In the genomic region with DNA sequence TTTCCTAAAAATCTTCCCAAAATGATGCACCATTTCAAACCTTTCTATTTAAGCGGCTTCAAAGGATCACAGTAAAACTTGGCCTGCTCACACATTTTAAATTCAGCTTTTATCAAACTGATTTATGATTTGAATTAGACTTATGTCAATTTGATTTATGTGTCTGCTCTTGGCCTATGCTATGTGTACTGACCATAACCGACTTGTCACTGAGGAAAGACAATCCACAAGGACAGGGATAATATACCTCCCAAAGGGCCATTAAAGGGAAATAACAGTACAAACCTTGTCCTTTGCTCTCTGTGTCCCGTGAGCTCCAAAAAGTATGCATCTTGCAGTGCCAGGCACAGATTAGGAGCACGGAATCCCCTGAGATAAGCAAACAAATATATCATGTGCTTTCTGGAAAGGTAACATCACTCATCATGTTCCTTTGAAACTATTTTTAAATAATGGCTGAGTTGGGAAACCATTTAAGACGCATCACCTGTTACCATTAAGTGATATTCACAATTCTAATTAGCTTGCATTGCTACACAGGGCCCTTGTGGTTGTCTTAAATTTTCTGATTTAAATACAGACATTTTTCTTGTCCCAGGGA, we compare ENCODE assay signal across 22 cellular contexts. TPM values are rescaled to one million over a fixed set of nuclear protein-coding genes. Genes with fewer than 3 reads are reported as not detected.
A peak's percentile ranks its signal among the peaks of the same experiment; 100 is the strongest.
DNase-seq lines count a peak whose midpoint lies in the region; ATAC-seq and TF ChIP-seq lines count a peak whose summit lies in the region.
"Had no signal": no experiment of that assay in that cellular context is flagged by ENCODE, and none has a peak within 500 bp of the region (broad histone marks: within the 10 kb centered on the region; RNA-seq: fewer than 3 reads in every experiment).

No MANE protein-coding gene starts in this region.

- H3K4me1 ChIP-seq in left ventricle myocardium inferior = peaks cover 5% of the 10 kb centered on the region
- H3K4me1 ChIP-seq in skeletal muscle tissue (ENCODE audit: control insufficient read depth in 3 of 3, insufficient read depth in 3 of 3, low read length in 3 of 3) = peaks cover 2 to 12% (median 7%) of the 10 kb centered on the region in 3 donors
- H3K4me1 ChIP-seq: A549; BE2C; BLaER1 treated with 17β-estradiol and CSF1 and Interleukin-3, amounts not matched to agents 10 nM and 100 nM; HAP-1 had no signal

- CTCF ChIA-PET in activated CD4-positive, alpha-beta memory T cell treated with anti-CD3 and anti-CD28 coated beads, Interleukin-2, amount 10 ng/mL, durations not matched to agents 7 days and 5 days (lab: Charles Lee) = no interaction called here
- CTCF ChIA-PET in GM10248 (lab: Yijun Ruan, JAX) = no interaction called here

- no peak overlapping the region for H3K4me3 Mint-ChIP-seq in mesothelial cell of epicardium
- H3K4me3 Mint-ChIP-seq in activated CD4-positive, alpha-beta memory T cell treated with anti-CD3 and anti-CD28 coated beads, Interleukin-2, amount 10 ng/mL, durations not matched to agents 7 days and 5 days = no peak overlapping the region
- H3K4me3 Mint-ChIP-seq: CD14-positive monocyte; CD4-positive, alpha-beta T cell; CD8-positive, alpha-beta memory T cell; HFFc6 had no signal

- intact Hi-C loops in left ventricle myocardium superior (cut with micrococcal nuclease) (no loop called here), left ventricle myocardium inferior (cut with micrococcal nuclease) (no loop called here)

- H3K9me3 ChIP-seq in left ventricle myocardium inferior (replicated peaks) (peaks cover 9% of the 10 kb centered on the region), skeletal muscle tissue (ENCODE audit: control insufficient read depth in 3 of 3, low read length in 3 of 3) (peaks cover 0 to 5% (median 0%) of the 10 kb centered on the region in 3 donors)
- H3K9me3 ChIP-seq: A549, BE2C, HAP-1 had no signal

- H3K9ac ChIP-seq in skeletal muscle tissue (ENCODE audit: low read depth in 1 of 3, low read length in 3 of 3) = no peak overlapping the region
- H3K9ac ChIP-seq: BLaER1 treated with 17β-estradiol and CSF1 and Interleukin-3, amounts not matched to agents 10 nM and 100 nM had no signal

- peaks cover 15% of the 10 kb centered on the region for H3K4me1 Mint-ChIP-seq in mesothelial cell of epicardium
- no peaks in the 10 kb centered on the region for H3K4me1 Mint-ChIP-seq in activated CD4-positive, alpha-beta memory T cell treated with anti-CD3 and anti-CD28 coated beads, Interleukin-2, amount 10 ng/mL, durations not matched to agents 7 days and 5 days
- H3K4me1 Mint-ChIP-seq: CD14-positive monocyte; CD8-positive, alpha-beta memory T cell had no signal

- TF ChIP-seq CTCF in left ventricle myocardium inferior (IDR thresholded peaks at IDR 0.05; ENCODE audit: borderline replicate concordance) (no peak), mesothelial cell of epicardium (IDR thresholded peaks at IDR 0.05; ENCODE audit: unreplicated experiment) (no peak), GM10248 (IDR thresholded peaks at IDR 0.05; ENCODE audit: control extremely low read depth, extremely low read depth, low read depth, missing control alignments) (no peak)

- POLR2A ChIA-PET in activated CD4-positive, alpha-beta memory T cell treated with anti-CD3 and anti-CD28 coated beads, Interleukin-2, amount 10 ng/mL, durations not matched to agents 7 days and 5 days (lab: Charles Lee) = no interaction called here
- POLR2A ChIA-PET in GM10248 (lab: Yijun Ruan, JAX) = no interaction called here

- H3K4me3 ChIP-seq in left ventricle myocardium inferior = no peak overlapping the region
- peak overlapping the region in 1 of 3 donors; percentile 23 for H3K4me3 ChIP-seq in skeletal muscle tissue (ENCODE audit: low read length in 3 of 3)
- H3K4me3 ChIP-seq: A549; BLaER1 treated with 17β-estradiol and CSF1 and Interleukin-3, amounts not matched to agents 10 nM and 100 nM; HAP-1 had no signal

- DNase-seq in left ventricle myocardium superior (no peak), left ventricle myocardium inferior (no peak), mesothelial cell of epicardium (ENCODE audit: low spot score in 2 of 2, unreplicated experiment in 2 of 2) (no peak), GM10248 (ENCODE audit: extremely low spot score) (no peak)
- DNase-seq in activated CD4-positive, alpha-beta memory T cell treated with anti-CD3 and anti-CD28 coated beads, Interleukin-2, amount 10 ng/mL, durations not matched to agents 7 days and 5 days = no peak
- DNase-seq: 8988T; ACHN; AML-193; BE2C; CD4-positive, alpha-beta T cell; CD8-positive, alpha-beta memory T cell; DMS 273 treated with DMSO at 0.1 percent for 48 hours; DMS79; EL; GF-D8; GOT3; HFFc6 had no signal

- H3K36me3 ChIP-seq in left ventricle myocardium inferior (no peaks in the 10 kb centered on the region), skeletal muscle tissue (ENCODE audit: control insufficient read depth in 3 of 3, insufficient read depth in 3 of 3, low read length in 3 of 3) (no peaks in the 10 kb centered on the region)
- H3K36me3 ChIP-seq: BE2C; BLaER1 treated with 17β-estradiol and CSF1 and Interleukin-3, amounts not matched to agents 10 nM and 100 nM; HAP-1 had no signal

- H3K27me3 ChIP-seq in left ventricle myocardium inferior (ENCODE audit: low read depth) (no peaks in the 10 kb centered on the region), skeletal muscle tissue (ENCODE audit: control insufficient read depth in 3 of 3, insufficient read depth in 3 of 3, low read length in 3 of 3) (no peaks in the 10 kb centered on the region)
- H3K27me3 ChIP-seq: BE2C; BLaER1 treated with 17β-estradiol and CSF1 and Interleukin-3, amounts not matched to agents 10 nM and 100 nM had no signal

- no peak overlapping the region for H3K27ac ChIP-seq in left ventricle myocardium inferior (replicated peaks)
- peak overlapping the region; percentile 79 for H3K27ac ChIP-seq in skeletal muscle tissue (ENCODE audit: low read depth, low read length)
- H3K27ac ChIP-seq: A549; BLaER1 treated with 17β-estradiol and CSF1 and Interleukin-3, amounts not matched to agents 10 nM and 100 nM had no signal

- H3K27ac Mint-ChIP-seq in mesothelial cell of epicardium = peak overlapping the region; percentile 85
- no peak overlapping the region for H3K27ac Mint-ChIP-seq in activated CD4-positive, alpha-beta memory T cell treated with anti-CD3 and anti-CD28 coated beads, Interleukin-2, amount 10 ng/mL, durations not matched to agents 7 days and 5 days
- H3K27ac Mint-ChIP-seq: CD14-positive monocyte; CD4-positive, alpha-beta T cell; CD8-positive, alpha-beta memory T cell; HFFc6 had no signal

- H3K27me3 Mint-ChIP-seq in mesothelial cell of epicardium (ENCODE audit: low read depth) = no peaks in the 10 kb centered on the region
- no peaks in the 10 kb centered on the region for H3K27me3 Mint-ChIP-seq in activated CD4-positive, alpha-beta memory T cell treated with anti-CD3 and anti-CD28 coated beads, Interleukin-2, amount 10 ng/mL, durations not matched to agents 7 days and 5 days
- H3K27me3 Mint-ChIP-seq: CD4-positive, alpha-beta T cell; CD8-positive, alpha-beta memory T cell had no signal

- H3K36me3 Mint-ChIP-seq in mesothelial cell of epicardium = no peaks in the 10 kb centered on the region
- H3K36me3 Mint-ChIP-seq in activated CD4-positive, alpha-beta memory T cell treated with anti-CD3 and anti-CD28 coated beads, Interleukin-2, amount 10 ng/mL, durations not matched to agents 7 days and 5 days (ENCODE audit: low read depth) = no peaks in the 10 kb centered on the region
- H3K36me3 Mint-ChIP-seq: CD14-positive monocyte; CD8-positive, alpha-beta memory T cell had no signal

- ATAC-seq in left ventricle myocardium superior = peak; percentile 63
- ATAC-seq: A549 had no signal

- H3K9me3 Mint-ChIP-seq in mesothelial cell of epicardium = peaks cover 10% of the 10 kb centered on the region
- H3K9me3 Mint-ChIP-seq in activated CD4-positive, alpha-beta memory T cell treated with anti-CD3 and anti-CD28 coated beads, Interleukin-2, amount 10 ng/mL, durations not matched to agents 7 days and 5 days = no peaks in the 10 kb centered on the region
- H3K9me3 Mint-ChIP-seq: CD4-positive, alpha-beta T cell had no signal

RNA-seq across cellular contexts. Expression of a gene that starts 31.9 kb away (rescaled TPM):
- not detected for total RNA-seq in left ventricle myocardium superior
- total RNA-seq in left ventricle myocardium inferior = not detected
- total RNA-seq in mesothelial cell of epicardium = not detected in 3 replicates
- total RNA-seq in skeletal muscle tissue = not detected
- total RNA-seq in activated CD4-positive, alpha-beta memory T cell treated with anti-CD3 and anti-CD28 coated beads, Interleukin-2, amount 10 ng/mL, durations not matched to agents 7 days and 5 days = not detected
- total RNA-seq: CD4-positive, alpha-beta T cell; CD8-positive, alpha-beta memory T cell; HFFc6 had no signal
